Comparison of ENCODE assay signal across 30 cellular contexts in the genomic region with DNA sequence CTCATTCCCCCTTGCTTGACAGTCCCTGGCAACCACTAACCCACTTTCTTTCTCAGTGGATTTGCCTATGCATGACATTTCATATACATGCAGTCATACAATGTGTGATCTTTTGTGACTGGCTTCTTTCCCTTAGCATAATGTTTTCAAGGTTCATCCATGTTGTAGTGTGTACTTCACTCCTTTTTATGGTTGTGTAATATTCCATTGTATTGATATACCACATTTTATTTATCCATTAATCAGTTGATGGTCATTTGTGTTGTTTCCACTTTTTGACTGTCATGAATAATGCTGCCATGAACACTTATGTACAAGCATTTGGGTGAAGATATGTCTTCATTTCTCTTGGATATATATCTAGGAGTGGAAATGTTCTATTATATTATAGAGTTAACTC.
"Had no signal": no experiment of that assay in that cellular context is flagged by ENCODE, and none has a peak within 500 bp of the region (broad histone marks: within the 10 kb centered on the region; RNA-seq: fewer than 3 reads in every experiment).

No MANE protein-coding gene starts in this region.

- H3K4me3 ChIP-seq: adrenal gland, ascending aorta, body of pancreas, breast epithelium, cardiac muscle cell had no signal

- H3K4me1 ChIP-seq: adrenal gland, ascending aorta, body of pancreas, breast epithelium had no signal

- ATAC-seq: activated naive CD4-positive, alpha-beta T cell treated with anti-CD3 and anti-CD28 coated beads, Interleukin-2, amount 50 U/mL, for 72 hours; activated naive CD8-positive, alpha-beta T cell treated with anti-CD3 and anti-CD28 coated beads, Interleukin-2, amount 50 U/mL, for 24 hours; activated T-cell treated with anti-CD3 and anti-CD28 coated beads, Interleukin-2, amount 50 U/mL, for 4 hours; activated T-cell treated with anti-CD3 and anti-CD28 coated beads, Interleukin-2, amount 50 U/mL, for 72 hours; activated T-helper 17 cell treated with anti-CD3 and anti-CD28 coated beads, Interleukin-2, amount 50 U/mL, for 72 hours; body of pancreas had no signal

- DNase-seq: activated effector memory CD4-positive, alpha-beta T cell treated with anti-CD3 and anti-CD28 coated beads, Interleukin-2, amount 50 U/mL, for 16 hours; activated effector memory CD4-positive, alpha-beta T cell treated with Interleukin-2 at 50 U/mL for 16 hours; activated gamma-delta T cell; activated gamma-delta T cell treated with Interleukin-2 at 50 U/mL for 16 hours; activated naive CD4-positive, alpha-beta T cell; activated naive CD4-positive, alpha-beta T cell treated with anti-CD3 and anti-CD28 coated beads for 36 hours; activated naive CD4-positive, alpha-beta T cell treated with anti-CD3 and anti-CD28 coated beads, Interleukin-2, amount 10 ng/mL, durations not matched to agents 7 days and 5 days; activated naive CD4-positive, alpha-beta T cell treated with anti-CD3 and anti-CD28 coated beads, Interleukin-2, amount 50 U/mL, for 16 hours; activated naive CD4-positive, alpha-beta T cell treated with Interleukin-2 at 50 U/mL for 16 hours; activated naive CD8-positive, alpha-beta T cell treated with anti-CD3 and anti-CD28 coated beads for 36 hours; activated naive CD8-positive, alpha-beta T cell treated with anti-CD3 and anti-CD28 coated beads, Interleukin-2, amount 10 ng/mL, durations not matched to agents 7 days and 5 days; activated naive CD8-positive, alpha-beta T cell treated with anti-CD3 and anti-CD28 coated beads, Interleukin-2, amount 50 U/mL, for 24 hours; activated T-cell treated with anti-CD3 and anti-CD28 coated beads, Interleukin-2, amount 50 U/mL, for 4 hours; activated T-cell treated with anti-CD3 and anti-CD28 coated beads, Interleukin-2, amount 50 U/mL, for 48 hours; activated T-cell treated with anti-CD3 and anti-CD28 coated beads, Interleukin-2, amount 50 U/mL, for 72 hours; adrenal gland; amniotic stem cell; amygdala; anterior cingulate cortex; aorta; body of pancreas; brain microvascular endothelial cell; caudate nucleus; central memory CD4-positive, alpha-beta T cell; cerebellar nuclear complex had no signal

- H3K27me3 ChIP-seq: adrenal gland, ascending aorta, body of pancreas, brain microvascular endothelial cell, breast epithelium, cardiac muscle cell had no signal

- H3K36me3 ChIP-seq: adrenal gland, ascending aorta, brain microvascular endothelial cell, breast epithelium, cardiac muscle cell had no signal

- H3K27ac ChIP-seq: adrenal gland, ascending aorta, body of pancreas, brain microvascular endothelial cell, breast epithelium, cardiac muscle cell had no signal

- H3K9me3 ChIP-seq: adrenal gland, ascending aorta, body of pancreas had no signal
